In the genomic region with DNA sequence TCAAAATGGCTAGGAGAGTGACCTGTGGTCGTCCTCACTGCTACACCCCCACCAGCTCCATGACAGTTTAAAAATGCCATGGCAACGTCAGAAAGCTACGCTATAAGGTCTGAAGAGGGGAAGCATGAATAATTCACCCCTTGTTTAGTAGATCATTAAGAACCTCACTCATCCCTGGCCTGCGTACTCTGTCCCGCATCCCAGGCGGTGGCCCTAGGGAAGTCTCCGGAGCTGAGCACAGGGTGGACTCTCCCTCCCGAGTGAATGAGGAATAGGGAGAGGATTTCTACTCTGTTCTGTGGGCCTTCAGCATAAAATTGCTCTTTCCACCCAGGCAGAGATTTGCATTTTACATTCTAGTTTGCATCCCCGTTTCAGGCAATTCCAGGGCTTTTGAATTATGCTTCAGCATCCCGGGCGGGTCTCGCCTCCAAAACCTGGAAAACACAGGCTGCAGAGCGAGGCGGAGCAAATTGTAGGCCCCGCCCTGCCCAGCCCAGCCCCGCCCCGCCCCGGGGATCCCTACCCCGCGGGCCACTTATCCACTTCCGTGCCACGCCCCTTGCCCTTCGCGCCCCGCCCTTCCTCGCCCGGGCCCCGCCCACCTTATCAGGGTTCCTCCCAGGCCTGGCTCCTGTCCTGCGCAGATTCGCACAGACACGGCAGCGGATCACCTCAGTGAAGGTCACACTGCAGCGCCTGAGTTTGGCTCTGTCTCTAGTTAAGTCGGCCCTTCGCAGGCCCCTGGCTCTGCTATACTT, we compare ENCODE assay signal across 1 cellular context.
A peak's percentile ranks its signal among the peaks of the same experiment; 100 is the strongest.
TF ChIP-seq lines count a peak whose summit lies in the region.

No MANE protein-coding gene starts in this region.

TF ChIP-seq in HEK293, 187 proteins besides CTCF, POLR2A, EP300 and RAD21 (continued from another document):
- TF ChIP-seq, protein P1, sequence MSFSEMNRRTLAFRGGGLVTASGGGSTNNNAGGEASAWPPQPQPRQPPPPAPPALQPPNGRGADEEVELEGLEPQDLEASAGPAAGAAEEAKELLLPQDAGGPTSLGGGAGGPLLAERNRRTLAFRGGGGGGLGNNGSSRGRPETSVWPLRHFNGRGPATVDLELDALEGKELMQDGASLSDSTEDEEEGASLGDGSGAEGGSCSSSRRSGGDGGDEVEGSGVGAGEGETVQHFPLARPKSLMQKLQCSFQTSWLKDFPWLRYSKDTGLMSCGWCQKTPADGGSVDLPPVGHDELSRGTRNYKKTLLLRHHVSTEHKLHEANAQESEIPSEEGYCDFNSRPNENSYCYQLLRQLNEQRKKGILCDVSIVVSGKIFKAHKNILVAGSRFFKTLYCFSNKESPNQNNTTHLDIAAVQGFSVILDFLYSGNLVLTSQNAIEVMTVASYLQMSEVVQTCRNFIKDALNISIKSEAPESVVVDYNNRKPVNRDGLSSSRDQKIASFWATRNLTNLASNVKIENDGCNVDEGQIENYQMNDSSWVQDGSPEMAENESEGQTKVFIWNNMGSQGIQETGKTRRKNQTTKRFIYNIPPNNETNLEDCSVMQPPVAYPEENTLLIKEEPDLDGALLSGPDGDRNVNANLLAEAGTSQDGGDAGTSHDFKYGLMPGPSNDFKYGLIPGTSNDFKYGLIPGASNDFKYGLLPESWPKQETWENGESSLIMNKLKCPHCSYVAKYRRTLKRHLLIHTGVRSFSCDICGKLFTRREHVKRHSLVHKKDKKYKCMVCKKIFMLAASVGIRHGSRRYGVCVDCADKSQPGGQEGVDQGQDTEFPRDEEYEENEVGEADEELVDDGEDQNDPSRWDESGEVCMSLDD (tag by site-specific recombination; IDR thresholded peaks at IDR 0.05) = no peak
- TF ChIP-seq ZNF561 (tag by site-specific recombination; IDR thresholded peaks at IDR 0.05; ENCODE audit: borderline replicate concordance) (no peak), KLF1 (tag by site-specific recombination; IDR thresholded peaks at IDR 0.05) (peak; percentile 90), ZNF791 (tag by site-specific recombination; IDR thresholded peaks at IDR 0.05) (no peak), SCRT1 (tag by site-specific recombination; IDR thresholded peaks at IDR 0.05; ENCODE audit: borderline replicate concordance) (no peak), KLF8 (tag by site-specific recombination; IDR thresholded peaks at IDR 0.05) (peak; percentile 90)
